Comparison of ENCODE assay signal across 9 cellular contexts in the genomic region with DNA sequence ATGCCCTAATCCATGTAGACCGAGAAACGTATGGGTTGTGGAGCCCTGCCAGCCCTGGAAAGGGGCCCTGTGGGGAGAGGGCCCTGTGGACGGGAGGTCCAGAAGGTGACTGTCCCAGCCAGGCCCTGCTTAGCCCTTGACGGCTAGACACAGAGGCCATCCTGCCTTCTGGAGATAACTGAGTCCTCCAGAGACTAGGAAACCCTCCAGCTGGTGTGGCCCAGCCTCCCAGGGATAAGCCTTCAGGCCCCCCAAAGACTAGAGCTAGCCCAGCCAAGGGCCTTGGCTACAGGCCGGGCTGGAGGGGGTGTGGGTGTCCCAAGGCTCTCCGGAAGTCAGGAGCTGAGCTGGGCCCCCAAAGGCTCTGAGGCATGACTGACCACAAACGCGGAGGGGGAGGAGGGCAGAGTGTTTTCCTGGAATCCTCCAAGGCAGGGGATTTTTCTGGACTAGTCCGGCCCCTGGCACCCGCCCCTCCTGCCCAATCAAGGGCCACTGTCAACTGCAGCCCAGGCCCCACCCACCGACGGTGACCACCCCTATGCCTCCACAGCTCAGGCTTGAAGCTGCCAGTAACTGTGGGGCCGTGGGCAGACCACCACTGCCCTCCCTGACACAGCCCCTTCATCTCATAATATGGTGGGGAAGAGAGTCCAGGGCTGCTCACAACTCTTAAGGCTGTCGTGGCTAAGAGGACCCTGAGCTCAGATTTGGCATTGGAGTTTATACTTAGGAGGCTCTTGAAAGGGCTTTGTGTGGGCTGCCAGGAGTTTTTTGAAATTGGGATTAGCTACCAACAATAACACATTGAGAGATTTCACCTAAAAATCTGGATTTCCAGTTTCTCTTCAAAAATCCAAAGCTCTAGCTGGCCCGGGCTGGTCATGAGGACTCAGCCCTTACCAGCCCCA. TPM values are rescaled to one million over a fixed set of nuclear protein-coding genes. Genes with fewer than 3 reads are reported as not detected.
A peak's percentile ranks its signal among the peaks of the same experiment; 100 is the strongest.
DNase-seq lines count a peak whose midpoint lies in the region; ATAC-seq and TF ChIP-seq lines count a peak whose summit lies in the region.
"Had no signal": no experiment of that assay in that cellular context is flagged by ENCODE, and none has a peak within 500 bp of the region (broad histone marks: within the 10 kb centered on the region; RNA-seq: fewer than 3 reads in every experiment).

No MANE protein-coding gene starts in this region.

- H4K20me1 ChIP-seq in hepatocyte (ENCODE audit: insufficient read depth, poor library complexity, severe bottlenecking) = peaks cover 25% of the 10 kb centered on the region

- no peak overlapping the region for H2AFZ ChIP-seq in hepatocyte

- peak; percentile 79 for DNase-seq in Daoy (ENCODE audit: low read depth)
- peak; percentile 60 for DNase-seq in hepatocyte (ENCODE audit: low spot score)
- DNase-seq in gastrocnemius medialis = peak; percentile 27 to 56
- DNase-seq in left lobe of liver (ENCODE audit: low spot score) = no peak
- DNase-seq in activated CD8-positive, alpha-beta memory T cell treated with anti-CD3 and anti-CD28 coated beads, Interleukin-2, amount 10 ng/mL, durations not matched to agents 7 days and 5 days = no peak

- H3K27me3 ChIP-seq in hepatocyte = no peaks in the 10 kb centered on the region
- H3K27me3 ChIP-seq in gastrocnemius medialis = no peaks in the 10 kb centered on the region

- intact Hi-C loops in gastrocnemius medialis (cut with DNase I; ENCODE audit: low total_unique reads) = loop anchor here (2.0 kb wide), 1 partner anchor 20 kb away; the partner anchor contains the start of gene PAM16

- H3K9me3 Mint-ChIP-seq in activated CD8-positive, alpha-beta memory T cell treated with anti-CD3 and anti-CD28 coated beads, Interleukin-2, amount 10 ng/mL, durations not matched to agents 7 days and 5 days (ENCODE audit: low read depth) = no peaks in the 10 kb centered on the region
- H3K9me3 Mint-ChIP-seq: dendritic cell treated with granulocyte-macrophage colony-stimulating factor and Interleukin-4, amounts not matched to agents 40 ng/mL and 50 ng/mL, for 4 days had no signal

- no peaks in the 10 kb centered on the region for H3K27me3 Mint-ChIP-seq in activated CD8-positive, alpha-beta memory T cell treated with anti-CD3 and anti-CD28 coated beads, Interleukin-2, amount 10 ng/mL, durations not matched to agents 7 days and 5 days
- H3K27me3 Mint-ChIP-seq: dendritic cell treated with granulocyte-macrophage colony-stimulating factor and Interleukin-4, amounts not matched to agents 40 ng/mL and 50 ng/mL, for 4 days had no signal

- H3K36me3 ChIP-seq in hepatocyte (replicated peaks; ENCODE audit: insufficient read depth, low read depth) (no peaks in the 10 kb centered on the region), gastrocnemius medialis (no peaks in the 10 kb centered on the region)

- no peak for TF ChIP-seq POLR2A in gastrocnemius medialis (IDR thresholded peaks at IDR 0.05)

- peaks cover 4% of the 10 kb centered on the region for H3K4me1 Mint-ChIP-seq in activated CD8-positive, alpha-beta memory T cell treated with anti-CD3 and anti-CD28 coated beads, Interleukin-2, amount 10 ng/mL, durations not matched to agents 7 days and 5 days

- H3K27ac ChIP-seq in adipose tissue (ENCODE audit: low read depth, low read length) = peak overlapping the region; percentile 14
- H3K27ac ChIP-seq in hepatocyte = peak overlapping the region; percentile 95
- peak overlapping the region; percentile 73 to 84 (median 82) for H3K27ac ChIP-seq in gastrocnemius medialis

- 61 to 64% (median 63%) methylated on average over 15 of the region's 15 CpGs for WGBS in adipose tissue, 3 donors
- 63% methylated on average over 12 of the region's 15 CpGs for WGBS in hepatocyte (ENCODE audit: low lambda C conversion rate, missing lambda C conversion rate)

- TF ChIP-seq CTCF in hepatocyte (IDR thresholded peaks at IDR 0.05; ENCODE audit: poor library complexity) = no peak
- no peak for TF ChIP-seq CTCF in gastrocnemius medialis (IDR thresholded peaks at IDR 0.05 in 4 of 5, conservative IDR thresholded peaks at IDR 0.05 in 1 of 5)

- H3K4me3 ChIP-seq in hepatocyte (no peak overlapping the region), gastrocnemius medialis (peak overlapping the region; percentile 39 to 65 (median 55))

- ATAC-seq in gastrocnemius medialis (peak in 1 of 2 donors; percentile 14), GM21515 (IDR thresholded peaks at IDR 0.05; ENCODE audit: unreplicated experiment) (no peak), GM18868 (IDR thresholded peaks at IDR 0.05; ENCODE audit: unreplicated experiment) (no peak), left lobe of liver (no peak)
- no peak for ATAC-seq in activated CD8-positive, alpha-beta memory T cell treated with anti-CD3 and anti-CD28 coated beads, Interleukin-2, amount 10 ng/mL, durations not matched to agents 7 days and 5 days

- no peaks in the 10 kb centered on the region for H3K9me3 ChIP-seq in hepatocyte (ENCODE audit: low read depth)
- H3K9me3 ChIP-seq in gastrocnemius medialis = no peaks in the 10 kb centered on the region

- H3K4me1 ChIP-seq in hepatocyte (ENCODE audit: insufficient read depth) (peaks cover 40% of the 10 kb centered on the region), gastrocnemius medialis (peaks cover 17 to 20% of the 10 kb centered on the region in 2 donors)

- no peak overlapping the region for H3K27ac Mint-ChIP-seq in activated CD8-positive, alpha-beta memory T cell treated with anti-CD3 and anti-CD28 coated beads, Interleukin-2, amount 10 ng/mL, durations not matched to agents 7 days and 5 days
- H3K27ac Mint-ChIP-seq: dendritic cell treated with granulocyte-macrophage colony-stimulating factor and Interleukin-4, amounts not matched to agents 40 ng/mL and 50 ng/mL, for 4 days had no signal

- CTCF ChIA-PET in activated CD8-positive, alpha-beta memory T cell treated with anti-CD3 and anti-CD28 coated beads, Interleukin-2, amount 10 ng/mL, durations not matched to agents 7 days and 5 days (lab: Charles Lee) = interaction anchor here (0.7 to 2.8 kb wide), 5 partner anchors 12 to 62 kb away, joined by 3 to 11 read pairs (median 3); partner anchors contain the start of gene PAM16

- in situ Hi-C loops in gastrocnemius medialis (cut with MboI; ENCODE audit: low sequenced_read_pairs in 4 of 4) = no loop called here

- H3K9me2 ChIP-seq in hepatocyte (replicated peaks; ENCODE audit: insufficient read depth) = no peaks in the 10 kb centered on the region

- H3K4me3 Mint-ChIP-seq in activated CD8-positive, alpha-beta memory T cell treated with anti-CD3 and anti-CD28 coated beads, Interleukin-2, amount 10 ng/mL, durations not matched to agents 7 days and 5 days = no peak overlapping the region

- H3K36me3 Mint-ChIP-seq in activated CD8-positive, alpha-beta memory T cell treated with anti-CD3 and anti-CD28 coated beads, Interleukin-2, amount 10 ng/mL, durations not matched to agents 7 days and 5 days = peaks cover 3% of the 10 kb centered on the region

- H3K79me2 ChIP-seq in hepatocyte = peaks cover 36% of the 10 kb centered on the region

- peak overlapping the region; percentile 97 for H3K4me2 ChIP-seq in hepatocyte

RNA-seq across cellular contexts. Expression of gene VASN, which starts 0.8 kb away (rescaled TPM):
- total RNA-seq in Daoy (2014; rRNA removed; shearing (Covaris generic)) = 22.1 and 25.1 TPM in 2 replicates
- polyA plus RNA-seq in adipose tissue (10 to 100 TPM in 2 of 3 donors, 1 to 10 TPM in 1; 6.0 to 33.9 (median 13.3) TPM), hepatocyte (55.9 and 64.2 TPM in 2 replicates)
- total RNA-seq in hepatocyte (10.0 and 12.1 TPM in 2 replicates), gastrocnemius medialis (10 to 100 TPM in 1 of 4 donors, 1 to 10 TPM in 3; 2.4 to 12.8 (median 3.7) TPM), left lobe of liver (22.3 TPM)
- total RNA-seq in activated CD8-positive, alpha-beta memory T cell treated with anti-CD3 and anti-CD28 coated beads, Interleukin-2, amount 10 ng/mL, durations not matched to agents 7 days and 5 days = not detected

RNA-seq across cellular contexts. Expression of gene PAM16, which starts 19.7 kb away (rescaled TPM):
- total RNA-seq in Daoy (2014; rRNA removed; shearing (Covaris generic)) = 34.1 and 71.8 TPM in 2 replicates
- polyA plus RNA-seq in adipose tissue (10 to 100 TPM; 57.2 to 86.6 (median 64.8) TPM), hepatocyte (57.7 and 70.4 TPM in 2 replicates)
- total RNA-seq in hepatocyte (33.0 and 35.0 TPM in 2 replicates), gastrocnemius medialis (100 to 1,000 TPM; 112 to 174 (median 132) TPM), left lobe of liver (41.0 TPM)
- total RNA-seq in activated CD8-positive, alpha-beta memory T cell treated with anti-CD3 and anti-CD28 coated beads, Interleukin-2, amount 10 ng/mL, durations not matched to agents 7 days and 5 days = 10 to 100 TPM; 47.5 to 49.4 TPM

RNA-seq across cellular contexts. Expression of gene CORO7, which starts 45.6 kb away (rescaled TPM):
- total RNA-seq in Daoy (2014; rRNA removed; shearing (Covaris generic)) = 7.0 and 11.3 TPM in 2 replicates
- polyA plus RNA-seq in adipose tissue (10 to 100 TPM; 10.1 to 23.6 (median 18.6) TPM), hepatocyte (33.3 and 34.4 TPM in 2 replicates)
- total RNA-seq in hepatocyte (13.9 and 18.2 TPM in 2 replicates), gastrocnemius medialis (10 to 100 TPM in 1 of 4 donors, 1 to 10 TPM in 3; 5.7 to 15.3 (median 7.2) TPM), left lobe of liver (9.6 TPM)
- 100 to 1,000 TPM; 142 to 246 TPM for total RNA-seq in activated CD8-positive, alpha-beta memory T cell treated with anti-CD3 and anti-CD28 coated beads, Interleukin-2, amount 10 ng/mL, durations not matched to agents 7 days and 5 days

RNA-seq across cellular contexts. Expression of gene DNAJA3, which starts 54.8 kb away (rescaled TPM):
- 54.8 and 73.9 TPM in 2 replicates for total RNA-seq in Daoy (2014; rRNA removed; shearing (Covaris generic))
- polyA plus RNA-seq in adipose tissue (10 to 100 TPM; 21.6 to 35.5 (median 27.0) TPM), hepatocyte (51.2 and 58.8 TPM in 2 replicates)
- total RNA-seq in hepatocyte (55.3 and 59.2 TPM in 2 replicates), gastrocnemius medialis (100 to 1,000 TPM in 2 of 4 donors, 10 to 100 TPM in 2; 94.8 to 114 (median 103) TPM), left lobe of liver (57.0 TPM)
- total RNA-seq in activated CD8-positive, alpha-beta memory T cell treated with anti-CD3 and anti-CD28 coated beads, Interleukin-2, amount 10 ng/mL, durations not matched to agents 7 days and 5 days = 10 to 100 TPM; 64.0 to 68.7 TPM

RNA-seq across cellular contexts. Expression of gene GLIS2, which starts 55.0 kb away (rescaled TPM):
- total RNA-seq in Daoy (2014; rRNA removed; shearing (Covaris generic)) = 0.36 and 0.46 TPM in 2 replicates
- polyA plus RNA-seq in adipose tissue (10 to 100 TPM in 2 of 3 donors, 1 to 10 TPM in 1; 6.2 to 13.6 (median 11.2) TPM), hepatocyte (11.3 and 12.2 TPM in 2 replicates)
- total RNA-seq in hepatocyte (3.6 TPM in 2 replicates), gastrocnemius medialis (under 1 TPM in 3 of 4 donors, not detected in 1; 0.81 to 0.95 (median 0.95) TPM), left lobe of liver (1.6 TPM)
- total RNA-seq in activated CD8-positive, alpha-beta memory T cell treated with anti-CD3 and anti-CD28 coated beads, Interleukin-2, amount 10 ng/mL, durations not matched to agents 7 days and 5 days = under 1 TPM; 0.55 to 0.63 TPM

Comparison
In these comparisons a context has a peak if more than half of its experiments do, and no peak if none do; other contexts are left out.
1. DNase-seq: peak in Daoy (single experiment), hepatocyte (single experiment) and gastrocnemius medialis (2 of 2); none in left lobe of liver (single experiment) and activated CD8-positive, alpha-beta memory T cell treated with anti-CD3 and anti-CD28 coated beads, Interleukin-2, amount 10 ng/mL, durations not matched to agents 7 days and 5 days (single experiment).
2. H3K27ac ChIP-seq: peak in every context shown above with its lines; median percentile 95 in hepatocyte; 82 in gastrocnemius medialis; 14 in adipose tissue.